10 cellular contexts compared by ENCODE assay signal in genomic region chr11:1870721-1871466, GRCh38. TPM values are rescaled to one million over a fixed set of nuclear protein-coding genes. Genes with fewer than 3 reads are reported as not detected.
DNase-seq lines count a peak whose midpoint lies in the region; ATAC-seq, FAIRE-seq and TF ChIP-seq lines count a peak whose summit lies in the region.
"Had no signal": no experiment of that assay in that cellular context is flagged by ENCODE, and none has a peak within 500 bp of the region (broad histone marks: within the 10 kb centered on the region; RNA-seq: fewer than 3 reads in every experiment).

No MANE protein-coding gene starts in this region.

- H3K27me3 ChIP-seq in CD4-positive, CD25-positive, alpha-beta regulatory T cell (ENCODE audit: control insufficient read depth, insufficient read depth, low read length) = no peaks in the 10 kb centered on the region
- H3K27me3 ChIP-seq in pancreas = no peaks in the 10 kb centered on the region

- DNase-seq in CD4-positive, CD25-positive, alpha-beta regulatory T cell = no peak
- DNase-seq in T-helper 22 cell (ENCODE audit: low read depth) = peak; percentile 43
- DNase-seq in pancreas = peak in 5 of 6 donors; percentile 64 to 87 (median 73)
- DNase-seq in NOMO-1 treated with dmso at 0.1 percent for 144 hours (lab: John Stamatoyannopoulos, UW; ENCODE audit: unreplicated experiment) = no peak

- H3K9me3 Mint-ChIP-seq in CD4-positive, CD25-positive, alpha-beta regulatory T cell = no peaks in the 10 kb centered on the region

- peak overlapping the region; percentile 48 to 80 (median 72) for H3K4me3 Mint-ChIP-seq in CD4-positive, CD25-positive, alpha-beta regulatory T cell

- H3K4me1 ChIP-seq in CD4-positive, CD25-positive, alpha-beta regulatory T cell (ENCODE audit: control insufficient read depth, insufficient read depth, low read length, poor library complexity, severe bottlenecking) = peaks cover 81% of the 10 kb centered on the region
- peaks cover 5 to 12% (median 5%) of the 10 kb centered on the region in 3 donors for H3K4me1 ChIP-seq in pancreas

- peak overlapping the region; percentile 78 to 96 (median 93) for H3K27ac Mint-ChIP-seq in CD4-positive, CD25-positive, alpha-beta regulatory T cell
- H3K27ac Mint-ChIP-seq: progenitor cell of endocrine pancreas had no signal

- no peaks in the 10 kb centered on the region for H3K36me3 Mint-ChIP-seq in CD4-positive, CD25-positive, alpha-beta regulatory T cell

- no peaks in the 10 kb centered on the region for H3K9me3 ChIP-seq in CD4-positive, CD25-positive, alpha-beta regulatory T cell (ENCODE audit: control insufficient read depth in 2 of 2, low read length in 2 of 2)
- no peaks in the 10 kb centered on the region for H3K9me3 ChIP-seq in pancreas

- no peak for FAIRE-seq in pancreas (lab: Jason Lieb, UNC)

- no peaks in the 10 kb centered on the region for H3K36me3 ChIP-seq in CD4-positive, CD25-positive, alpha-beta regulatory T cell (ENCODE audit: control insufficient read depth, insufficient read depth, low read length)
- H3K36me3 ChIP-seq in pancreas = no peaks in the 10 kb centered on the region

- H3K4me1 Mint-ChIP-seq in CD4-positive, CD25-positive, alpha-beta regulatory T cell = peaks cover 0 to 70% (median 15%) of the 10 kb centered on the region in 4 donors

- no peaks in the 10 kb centered on the region for H3K27me3 Mint-ChIP-seq in CD4-positive, CD25-positive, alpha-beta regulatory T cell

- intact Hi-C loops in pancreas (cut with DNase I) = no loop called here

- peak; percentile 47 to 57 for ATAC-seq in CD4-positive, CD25-positive, alpha-beta regulatory T cell (ENCODE audit: low read depth in 2 of 2)
- ATAC-seq in esophagus mucosa = peak; percentile 48
- peak; percentile 70 to 85 (median 79) for ATAC-seq in pancreas
- ATAC-seq in GM19452 (IDR thresholded peaks at IDR 0.05; ENCODE audit: unreplicated experiment) = no peak
- no peak for ATAC-seq in GM21737 (IDR thresholded peaks at IDR 0.05; ENCODE audit: unreplicated experiment)
- ATAC-seq in HG02642 (IDR thresholded peaks at IDR 0.05; ENCODE audit: poor library complexity, unreplicated experiment) = no peak

- peak overlapping the region; percentile 51 for H3K27ac ChIP-seq in CD4-positive, CD25-positive, alpha-beta regulatory T cell (ENCODE audit: insufficient read depth, low read length, poor library complexity, severe bottlenecking)
- no peak overlapping the region for H3K27ac ChIP-seq in pancreas

- no peak for TF ChIP-seq CTCF in pancreas (IDR thresholded peaks at IDR 0.05)

- no peak overlapping the region for H3K4me3 ChIP-seq in CD4-positive, CD25-positive, alpha-beta regulatory T cell (ENCODE audit: low read depth, low read length)
- H3K4me3 ChIP-seq in pancreas = peak overlapping the region in 1 of 4 donors; percentile 14

- 38 to 40% methylated on average over 49 to 50 of the region's 50 CpGs for WGBS in pancreas, 2 donors

RNA-seq across cellular contexts. Expression of gene LSP1, which starts 18.0 kb away (rescaled TPM):
- 453 TPM for total RNA-seq in CD4-positive, CD25-positive, alpha-beta regulatory T cell
- 100 to 1,000 TPM; 381 to 514 (median 444) TPM for polyA plus RNA-seq in CD4-positive, CD25-positive, alpha-beta regulatory T cell
- total RNA-seq in esophagus mucosa (18.8 TPM), pancreas (10 to 100 TPM in 3 of 6 donors, 1 to 10 TPM in 3; 2.4 to 26.8 (median 8.4) TPM)
- polyA plus RNA-seq in pancreas = 10 to 100 TPM in 1 of 2 donors, 1 to 10 TPM in 1; 8.6 to 20.6 TPM
- total RNA-seq: progenitor cell of endocrine pancreas had no signal

RNA-seq across cellular contexts. Expression of gene PRR33, which starts 20.8 kb away (rescaled TPM):
- not detected for total RNA-seq in CD4-positive, CD25-positive, alpha-beta regulatory T cell
- polyA plus RNA-seq in CD4-positive, CD25-positive, alpha-beta regulatory T cell = under 1 TPM in 3 of 4 donors, not detected in 1; 0.06 to 0.09 (median 0.08) TPM
- total RNA-seq in esophagus mucosa (not detected), pancreas (not detected)
- polyA plus RNA-seq in pancreas = not detected
- total RNA-seq: dermis microvascular lymphatic vessel endothelial cell, progenitor cell of endocrine pancreas had no signal

RNA-seq across cellular contexts. Expression of gene TNNI2, which starts 32.1 kb away (rescaled TPM):
- not detected for total RNA-seq in CD4-positive, CD25-positive, alpha-beta regulatory T cell
- not detected for polyA plus RNA-seq in CD4-positive, CD25-positive, alpha-beta regulatory T cell
- 4.4 TPM for total RNA-seq in esophagus mucosa
- 1 to 10 TPM in 5 of 6 donors, not detected in 1; 2.5 to 8.7 (median 6.2) TPM for total RNA-seq in pancreas
- 10 to 100 TPM; 28.9 to 57.4 TPM for polyA plus RNA-seq in pancreas
- total RNA-seq: dermis microvascular lymphatic vessel endothelial cell had no signal

RNA-seq across cellular contexts. Expression of gene SYT8, which starts 36.1 kb away (rescaled TPM):
- not detected for total RNA-seq in CD4-positive, CD25-positive, alpha-beta regulatory T cell
- not detected for polyA plus RNA-seq in CD4-positive, CD25-positive, alpha-beta regulatory T cell
- total RNA-seq in esophagus mucosa (22.4 TPM), pancreas (10 to 100 TPM in 3 of 6 donors, 1 to 10 TPM in 3; 3.6 to 34.2 (median 12.2) TPM)
- 10 to 100 TPM; 43.7 to 64.8 TPM for polyA plus RNA-seq in pancreas

RNA-seq across cellular contexts. Expression of gene TNNT3, which starts 48.6 kb away (rescaled TPM):
- total RNA-seq in CD4-positive, CD25-positive, alpha-beta regulatory T cell = 19.4 TPM
- 1 to 10 TPM in 1 of 4 donors, not detected in 3; 1.6 TPM for polyA plus RNA-seq in CD4-positive, CD25-positive, alpha-beta regulatory T cell
- 0.40 TPM for total RNA-seq in esophagus mucosa
- 1 to 10 TPM in 2 of 6 donors, under 1 TPM in 4; 0.24 to 2.0 (median 0.70) TPM for total RNA-seq in pancreas
- polyA plus RNA-seq in pancreas = 1 to 10 TPM; 3.1 to 6.6 TPM
- total RNA-seq: dermis microvascular lymphatic vessel endothelial cell, progenitor cell of endocrine pancreas had no signal

Comparison
In these comparisons a context has a peak if more than half of its experiments do, and no peak if none do; other contexts are left out.
1. ATAC-seq: peak in CD4-positive, CD25-positive, alpha-beta regulatory T cell (2 of 2), esophagus mucosa (single experiment) and pancreas (4 of 4); none in GM19452 (single experiment), GM21737 (single experiment) and HG02642 (single experiment).
2. DNase-seq: peak in T-helper 22 cell (single experiment) and pancreas (5 of 6); none in CD4-positive, CD25-positive, alpha-beta regulatory T cell (0 of 3) and NOMO-1 treated with dmso at 0.1 percent for 144 hours (single experiment).
3. RNA of gene LSP1, which starts 18.0 kb away (total RNA-seq): 453 TPM in CD4-positive, CD25-positive, alpha-beta regulatory T cell (single experiment); 18.8 TPM in esophagus mucosa (single experiment) and 2.4 to 26.8 TPM in pancreas; every median in the first group is over 10 times any median in the second.